ENCODE assay signal across 9 cellular contexts in genomic region chr3:7144696-7145308, GRCh38.
DNase-seq lines count a peak whose midpoint lies in the region; ATAC-seq and TF ChIP-seq lines count a peak whose summit lies in the region.
"Had no signal": no experiment of that assay in that cellular context is flagged by ENCODE, and none has a peak within 500 bp of the region (broad histone marks: within the 10 kb centered on the region; RNA-seq: fewer than 3 reads in every experiment).

No MANE protein-coding gene starts in this region.

- no peak overlapping the region for H3K4me3 Mint-ChIP-seq in activated CD8-positive, alpha-beta T cell treated with anti-CD3 and anti-CD28 coated beads for 36 hours
- no peak overlapping the region for H3K4me3 Mint-ChIP-seq in activated CD8-positive, alpha-beta T cell treated with anti-CD3 and anti-CD28 coated beads, Interleukin-2, amount 10 ng/mL, durations not matched to agents 7 days and 5 days
- H3K4me3 Mint-ChIP-seq in CD8-positive, alpha-beta memory T cell, result no peak overlapping the region

- ATAC-seq in activated CD8-positive, alpha-beta T cell treated with anti-CD3 and anti-CD28 coated beads for 36 hours, result no peak
- no peak for ATAC-seq in activated CD8-positive, alpha-beta T cell treated with anti-CD3 and anti-CD28 coated beads, Interleukin-2, amount 10 ng/mL, durations not matched to agents 7 days and 5 days
- no peak for ATAC-seq in HG03097 (IDR thresholded peaks at IDR 0.05; ENCODE audit: low FRiP score, unreplicated experiment)

- H3K9me3 Mint-ChIP-seq in activated CD8-positive, alpha-beta T cell treated with anti-CD3 and anti-CD28 coated beads for 36 hours, result peaks cover 1% of the 10 kb centered on the region
- no peaks in the 10 kb centered on the region for H3K9me3 Mint-ChIP-seq in activated CD8-positive, alpha-beta T cell treated with anti-CD3 and anti-CD28 coated beads, Interleukin-2, amount 10 ng/mL, durations not matched to agents 7 days and 5 days (ENCODE audit: insufficient read depth)
- peaks cover 0 to 8% (median 4%) of the 10 kb centered on the region in 5 donors for H3K9me3 Mint-ChIP-seq in CD8-positive, alpha-beta memory T cell

- H3K27me3 ChIP-seq in testis, result no peaks in the 10 kb centered on the region
- no peaks in the 10 kb centered on the region for H3K27me3 ChIP-seq in tibial nerve
- H3K27me3 ChIP-seq in CD8-positive, alpha-beta memory T cell (ENCODE audit: insufficient read depth, low read length, poor library complexity, severe bottlenecking), result no peaks in the 10 kb centered on the region

- H3K4me1 ChIP-seq in testis (no peaks in the 10 kb centered on the region), tibial nerve (no peaks in the 10 kb centered on the region)
- H3K4me1 ChIP-seq in CD8-positive, alpha-beta memory T cell (ENCODE audit: insufficient read depth, low read length), result no peaks in the 10 kb centered on the region

- H3K36me3 ChIP-seq in testis (ENCODE audit: low read depth, missing control alignments), result no peaks in the 10 kb centered on the region
- no peaks in the 10 kb centered on the region for H3K36me3 ChIP-seq in tibial nerve
- H3K36me3 ChIP-seq in CD8-positive, alpha-beta memory T cell (ENCODE audit: insufficient read depth, low read length), result no peaks in the 10 kb centered on the region
- H3K36me3 ChIP-seq: thoracic aorta had no signal

- 61 to 64% methylated on average over 8 of the region's 8 CpGs for WGBS in testis, 2 donors
- 71 to 75% methylated on average over 8 of the region's 8 CpGs for WGBS in tibial nerve, 2 donors

- TF ChIP-seq EP300 in tibial nerve (IDR thresholded peaks at IDR 0.05), result no peak

- H3K9me3 ChIP-seq in testis (no peaks in the 10 kb centered on the region), tibial nerve (no peaks in the 10 kb centered on the region)
- H3K9me3 ChIP-seq in CD8-positive, alpha-beta memory T cell (ENCODE audit: low read length), result no peaks in the 10 kb centered on the region
- H3K9me3 ChIP-seq: thoracic aorta had no signal

- no peaks in the 10 kb centered on the region for H3K36me3 Mint-ChIP-seq in activated CD8-positive, alpha-beta T cell treated with anti-CD3 and anti-CD28 coated beads for 36 hours (ENCODE audit: low read depth)
- no peaks in the 10 kb centered on the region for H3K36me3 Mint-ChIP-seq in activated CD8-positive, alpha-beta T cell treated with anti-CD3 and anti-CD28 coated beads, Interleukin-2, amount 10 ng/mL, durations not matched to agents 7 days and 5 days (ENCODE audit: low read depth)
- no peaks in the 10 kb centered on the region for H3K36me3 Mint-ChIP-seq in CD8-positive, alpha-beta memory T cell

- H3K27ac ChIP-seq in testis, result no peak overlapping the region
- H3K27ac ChIP-seq in tibial nerve, result no peak overlapping the region
- no peak overlapping the region for H3K27ac ChIP-seq in CD8-positive, alpha-beta memory T cell (ENCODE audit: low read depth, low read length)
- H3K27ac ChIP-seq: thoracic aorta had no signal

- peak; percentile 7 for DNase-seq in activated CD8-positive, alpha-beta T cell treated with anti-CD3 and anti-CD28 coated beads for 36 hours
- no peak for DNase-seq in activated CD8-positive, alpha-beta T cell treated with anti-CD3 and anti-CD28 coated beads, Interleukin-2, amount 10 ng/mL, durations not matched to agents 7 days and 5 days
- DNase-seq in HK-2 (ENCODE audit: unreplicated experiment), result peak; percentile 0
- peak in 1 of 2 donors; percentile 0 for DNase-seq in cardiac fibroblast (ENCODE audit: low read depth in 2 of 2)
- peak; percentile 58 for DNase-seq in testis
- no peak for DNase-seq in tibial nerve (ENCODE audit: low spot score in 2 of 2)
- DNase-seq in CD8-positive, alpha-beta memory T cell, result no peak

- no peaks in the 10 kb centered on the region for H3K4me1 Mint-ChIP-seq in activated CD8-positive, alpha-beta T cell treated with anti-CD3 and anti-CD28 coated beads for 36 hours (ENCODE audit: low read depth)
- no peaks in the 10 kb centered on the region for H3K4me1 Mint-ChIP-seq in activated CD8-positive, alpha-beta T cell treated with anti-CD3 and anti-CD28 coated beads, Interleukin-2, amount 10 ng/mL, durations not matched to agents 7 days and 5 days (ENCODE audit: low read depth)
- no peaks in the 10 kb centered on the region for H3K4me1 Mint-ChIP-seq in CD8-positive, alpha-beta memory T cell

- POLR2A ChIA-PET in activated CD8-positive, alpha-beta T cell treated with anti-CD3 and anti-CD28 coated beads for 36 hours (lab: Charles Lee), result interaction anchor here (0.7 kb wide), 1 partner anchor 32 kb away, joined by 4 read pairs; no protein-coding TSS in a partner anchor
- POLR2A ChIA-PET in activated CD8-positive, alpha-beta T cell treated with anti-CD3 and anti-CD28 coated beads, Interleukin-2, amount 10 ng/mL, durations not matched to agents 7 days and 5 days (lab: Charles Lee), result no interaction called here
- POLR2A ChIA-PET in CD8-positive, alpha-beta memory T cell (lab: Charles Lee), result no interaction called here

- peak; percentile 52 for TF ChIP-seq CTCF in activated CD8-positive, alpha-beta T cell treated with anti-CD3 and anti-CD28 coated beads for 36 hours (IDR thresholded peaks at IDR 0.05)
- TF ChIP-seq CTCF in cardiac fibroblast (IDR thresholded peaks at IDR 0.05; ENCODE audit: low read depth, low read length), result peak; percentile 10
- peak; percentile 47 to 59 (median 55) for TF ChIP-seq CTCF in testis (IDR thresholded peaks at IDR 0.05)
- peak in 1 of 5 experiments; percentile 17 for TF ChIP-seq CTCF in tibial nerve (IDR thresholded peaks at IDR 0.05)

- intact Hi-C loops in activated CD8-positive, alpha-beta T cell treated with anti-CD3 and anti-CD28 coated beads for 36 hours (cut with micrococcal nuclease), result no loop called here
- intact Hi-C loops in testis (cut with DNase I; ENCODE audit: low total_unique reads), result no loop called here

- H3K4me3 ChIP-seq in cardiac fibroblast (replicated peaks in 1 of 2; ENCODE audit: low read depth in 2 of 2, low read length in 2 of 2) (no peak overlapping the region), testis (no peak overlapping the region), tibial nerve (no peak overlapping the region)
- H3K4me3 ChIP-seq in CD8-positive, alpha-beta memory T cell (ENCODE audit: low read length), result no peak overlapping the region
- H3K4me3 ChIP-seq: thoracic aorta had no signal

- H3K27ac Mint-ChIP-seq in activated CD8-positive, alpha-beta T cell treated with anti-CD3 and anti-CD28 coated beads for 36 hours, result no peak overlapping the region
- no peak overlapping the region for H3K27ac Mint-ChIP-seq in activated CD8-positive, alpha-beta T cell treated with anti-CD3 and anti-CD28 coated beads, Interleukin-2, amount 10 ng/mL, durations not matched to agents 7 days and 5 days
- H3K27ac Mint-ChIP-seq in CD8-positive, alpha-beta memory T cell, result no peak overlapping the region

- H3K27me3 Mint-ChIP-seq in activated CD8-positive, alpha-beta T cell treated with anti-CD3 and anti-CD28 coated beads for 36 hours, result no peaks in the 10 kb centered on the region
- no peaks in the 10 kb centered on the region for H3K27me3 Mint-ChIP-seq in activated CD8-positive, alpha-beta T cell treated with anti-CD3 and anti-CD28 coated beads, Interleukin-2, amount 10 ng/mL, durations not matched to agents 7 days and 5 days (ENCODE audit: low read depth)
- H3K27me3 Mint-ChIP-seq in CD8-positive, alpha-beta memory T cell, result no peaks in the 10 kb centered on the region

- TF ChIP-seq POLR2A in testis (IDR thresholded peaks at IDR 0.05), result no peak
- TF ChIP-seq POLR2A in tibial nerve (IDR thresholded peaks at IDR 0.05), result no peak

- CTCF ChIA-PET in activated CD8-positive, alpha-beta T cell treated with anti-CD3 and anti-CD28 coated beads for 36 hours (lab: Charles Lee), result interaction anchor here (0.5 to 0.8 kb wide), 3 partner anchors 39 to 996 kb away, joined by 3 read pairs; no protein-coding TSS in a partner anchor
- CTCF ChIA-PET in activated CD8-positive, alpha-beta T cell treated with anti-CD3 and anti-CD28 coated beads, Interleukin-2, amount 10 ng/mL, durations not matched to agents 7 days and 5 days (lab: Charles Lee), result no interaction called here
- CTCF ChIA-PET in CD8-positive, alpha-beta memory T cell (lab: Charles Lee), result no interaction called here

Comparison
In these comparisons a context has a peak if more than half of its experiments do, and no peak if none do; other contexts are left out.
1. DNase-seq: peak in activated CD8-positive, alpha-beta T cell treated with anti-CD3 and anti-CD28 coated beads for 36 hours (single experiment), HK-2 (single experiment) and testis (single experiment); none in activated CD8-positive, alpha-beta T cell treated with anti-CD3 and anti-CD28 coated beads, Interleukin-2, amount 10 ng/mL, durations not matched to agents 7 days and 5 days (single experiment), tibial nerve (0 of 2) and CD8-positive, alpha-beta memory T cell (0 of 5).